In genomic region chr1:5340560-5341130, GRCh38 we compare ENCODE assay signal across 26 cellular contexts.
"Had no signal": no experiment of that assay in that cellular context is flagged by ENCODE, and none has a peak within 500 bp of the region (broad histone marks: within the 10 kb centered on the region; RNA-seq: fewer than 3 reads in every experiment).

No MANE protein-coding gene starts in this region.

- DNase-seq: activated CD4-positive, alpha-beta memory T cell treated with anti-CD3 and anti-CD28 coated beads for 36 hours; activated CD4-positive, alpha-beta T cell treated with anti-CD3 and anti-CD28 coated beads, Interleukin-2, amount 10 ng/mL, durations not matched to agents 7 days and 5 days; activated CD4-positive, CD25-positive, alpha-beta regulatory T cell; activated CD8-positive, alpha-beta memory T cell treated with anti-CD3 and anti-CD28 coated beads for 24 hours; activated effector memory CD4-positive, alpha-beta T cell treated with anti-CD3 and anti-CD28 coated beads, Interleukin-2, amount 50 U/mL, for 16 hours; activated naive CD4-positive, alpha-beta T cell treated with Interleukin-2 at 50 U/mL for 16 hours; activated naive CD8-positive, alpha-beta T cell treated with anti-CD3 and anti-CD28 coated beads, Interleukin-2, amount 50 U/mL, for 24 hours; activated T-cell treated with anti-CD3 and anti-CD28 coated beads, Interleukin-2, amount 50 U/mL, for 4 hours; amniotic stem cell; body of pancreas; central memory CD4-positive, alpha-beta T cell; KG1; MG63; NCI-H1105; NCI-H1436; NCI-H187; NCI-H2107; NCI-H446; NCI-H524; SHP77 treated with DMSO at 0.1 percent for 48 hours; T-helper 1 cell had no signal

- H3K4me1 ChIP-seq: ascending aorta, body of pancreas had no signal

- H3K36me3 ChIP-seq: ascending aorta, MG63 had no signal

- H3K27me3 ChIP-seq: ascending aorta, body of pancreas, MG63 had no signal

- H3K9me3 ChIP-seq: ascending aorta, body of pancreas, MG63 had no signal

- FAIRE-seq: bronchial epithelial cell, RCC 7860 had no signal

- H3K27ac ChIP-seq: ascending aorta, body of pancreas, VCaP had no signal

- H3K4me3 ChIP-seq: ascending aorta, body of pancreas, MG63 had no signal

- ATAC-seq: activated naive CD4-positive, alpha-beta T cell treated with anti-CD3 and anti-CD28 coated beads, Interleukin-2, amount 50 U/mL, for 72 hours; activated naive CD8-positive, alpha-beta T cell treated with anti-CD3 and anti-CD28 coated beads, Interleukin-2, amount 50 U/mL, for 24 hours; activated T-cell treated with anti-CD3 and anti-CD28 coated beads, Interleukin-2, amount 50 U/mL, for 4 hours; body of pancreas had no signal
